13 cellular contexts compared by ENCODE assay signal in the genomic region with DNA sequence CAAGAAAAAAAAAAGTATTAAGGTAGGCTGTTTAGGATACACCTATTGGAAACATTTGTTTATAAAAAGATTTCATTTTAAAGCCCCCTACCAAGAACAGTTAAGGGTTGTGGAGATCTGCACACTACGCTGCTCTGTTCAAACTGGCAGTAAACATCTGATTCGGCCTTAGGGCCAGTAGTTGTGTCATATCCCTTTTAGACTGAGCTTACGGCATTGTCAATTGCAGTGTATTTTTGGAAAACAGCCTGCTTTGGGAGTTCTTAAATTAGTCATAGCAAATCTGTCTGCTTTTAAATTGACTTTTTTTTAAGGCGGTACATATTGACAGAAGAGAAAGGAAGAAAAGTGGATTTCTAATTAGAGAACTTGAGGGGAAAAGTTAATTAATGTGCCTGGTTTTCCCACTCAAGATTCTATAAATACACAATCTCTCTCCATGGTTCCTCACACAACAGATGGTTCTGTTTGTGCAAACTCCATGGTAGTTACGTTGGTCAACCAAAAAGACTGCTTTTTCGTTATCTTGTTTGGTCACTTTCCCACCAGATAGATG.
DNase-seq lines count a peak whose midpoint lies in the region; ATAC-seq, FAIRE-seq and TF ChIP-seq lines count a peak whose summit lies in the region.
"Had no signal": no experiment of that assay in that cellular context is flagged by ENCODE, and none has a peak within 500 bp of the region (broad histone marks: within the 10 kb centered on the region; RNA-seq: fewer than 3 reads in every experiment).

No MANE protein-coding gene starts in this region.

- FAIRE-seq in islet of Langerhans (lab: Jason Lieb, UNC): peak; percentile 93
- FAIRE-seq: colon, TTC549 had no signal

- H3K27me3 ChIP-seq in brain microvascular endothelial cell (replicated peaks): no peaks in the 10 kb centered on the region

- DNase-seq in AG08396 (ENCODE audit: low spot score) (peak; percentile 16), HCEC 1CT (peak; percentile 17), brain microvascular endothelial cell (peak; percentile 10), NCI-H1930 (lab: John Stamatoyannopoulos, UW) (no peak), NCI-H1417 treated with DMSO at 0.1 percent for 48 hours (lab: John Stamatoyannopoulos, UW) (no peak)
- DNase-seq in activated CD4-positive, alpha-beta T cell treated with anti-CD3 and anti-CD28 coated beads for 1 hour: no peak
- DNase-seq: activated T-cell treated with anti-CD3 and anti-CD28 coated beads, Interleukin-2, amount 50 U/mL, for 4 hours; NCI-H1436; stimulated activated naive CD8-positive, alpha-beta T cell treated with anti-CD3 and anti-CD28 coated beads, Interleukin-15, Interleukin-2, amounts not matched to agents 100 U/mL and 50 U/mL, for 24 hours had no signal

- no peak for ATAC-seq in GM21723 (IDR thresholded peaks at IDR 0.05; ENCODE audit: unreplicated experiment)
- ATAC-seq: activated T-cell treated with anti-CD3 and anti-CD28 coated beads, Interleukin-2, amount 50 U/mL, for 4 hours; stimulated activated naive CD8-positive, alpha-beta T cell treated with anti-CD3 and anti-CD28 coated beads, Interleukin-15, Interleukin-2, amounts not matched to agents 100 U/mL and 50 U/mL, for 24 hours had no signal

- in situ Hi-C loops in brain microvascular endothelial cell (cut with HindIII; ENCODE audit: low pct_ligation_motif_present, low sequenced_read_pairs): no loop called here

- H3K36me3 ChIP-seq in brain microvascular endothelial cell (replicated peaks): no peaks in the 10 kb centered on the region

- H3K4me3 ChIP-seq in brain microvascular endothelial cell (ENCODE audit: low read depth, low read length): no peak overlapping the region

- no peak for TF ChIP-seq CTCF in brain microvascular endothelial cell (IDR thresholded peaks at IDR 0.05; ENCODE audit: low read depth, low read length, missing control alignments)

- H3K27ac ChIP-seq in brain microvascular endothelial cell: no peak overlapping the region

Comparison
In these comparisons a context has a peak if more than half of its experiments do, and no peak if none do; other contexts are left out.
1. DNase-seq: peak in AG08396 (single experiment), HCEC 1CT (single experiment) and brain microvascular endothelial cell (single experiment); none in activated CD4-positive, alpha-beta T cell treated with anti-CD3 and anti-CD28 coated beads for 1 hour (single experiment), NCI-H1930 (0 of 2) and NCI-H1417 treated with DMSO at 0.1 percent for 48 hours (single experiment).